9 cellular contexts compared by ENCODE assay signal in genomic region chr17:80720624-80721577, GRCh38.
DNase-seq lines count a peak whose midpoint lies in the region; ATAC-seq lines count a peak whose summit lies in the region.
"Had no signal": no experiment of that assay in that cellular context is flagged by ENCODE, and none has a peak within 500 bp of the region (broad histone marks: within the 10 kb centered on the region; RNA-seq: fewer than 3 reads in every experiment).

No MANE protein-coding gene starts in this region.

- H3K36me3 ChIP-seq in effector memory CD4-positive, alpha-beta T cell (ENCODE audit: control insufficient read depth, insufficient read depth, low read length): no peaks in the 10 kb centered on the region

- peak overlapping the region; percentile 68 for H3K4me3 Mint-ChIP-seq in activated CD4-positive, alpha-beta T cell treated with anti-CD3 and anti-CD28 coated beads, Interleukin-2, amount 10 ng/mL, durations not matched to agents 24 days and 14 days
- H3K4me3 Mint-ChIP-seq: dendritic cell treated with granulocyte-macrophage colony-stimulating factor and Interleukin-4, amounts not matched to agents 40 ng/mL and 50 ng/mL, for 4 days had no signal

- peaks cover 11% of the 10 kb centered on the region for H3K9me3 Mint-ChIP-seq in activated CD4-positive, alpha-beta T cell treated with anti-CD3 and anti-CD28 coated beads, Interleukin-2, amount 10 ng/mL, durations not matched to agents 24 days and 14 days
- H3K9me3 Mint-ChIP-seq: dendritic cell treated with granulocyte-macrophage colony-stimulating factor and Interleukin-4, amounts not matched to agents 40 ng/mL and 50 ng/mL, for 4 days had no signal

- intact Hi-C loops in activated CD4-positive, alpha-beta T cell treated with anti-CD3 and anti-CD28 coated beads, Interleukin-2, amount 10 ng/mL, durations not matched to agents 24 days and 14 days (cut with micrococcal nuclease): no loop called here

- H3K9me3 ChIP-seq in effector memory CD4-positive, alpha-beta T cell (ENCODE audit: control insufficient read depth, low read length): no peaks in the 10 kb centered on the region

- no peak overlapping the region for H3K4me3 ChIP-seq in effector memory CD4-positive, alpha-beta T cell (ENCODE audit: insufficient read depth, low read depth, low read length, poor library complexity, severe bottlenecking)

- H3K27ac Mint-ChIP-seq in activated CD4-positive, alpha-beta T cell treated with anti-CD3 and anti-CD28 coated beads, Interleukin-2, amount 10 ng/mL, durations not matched to agents 24 days and 14 days: peak overlapping the region; percentile 90
- H3K27ac Mint-ChIP-seq: dendritic cell treated with granulocyte-macrophage colony-stimulating factor and Interleukin-4, amounts not matched to agents 40 ng/mL and 50 ng/mL, for 4 days had no signal

- no peaks in the 10 kb centered on the region for H3K27me3 ChIP-seq in effector memory CD4-positive, alpha-beta T cell (replicated peaks; ENCODE audit: control insufficient read depth, insufficient read depth, low read length, poor library complexity, severe bottlenecking)

- DNase-seq in HK-2 (ENCODE audit: unreplicated experiment): peak; percentile 83
- DNase-seq in activated CD4-positive, alpha-beta T cell treated with anti-CD3 and anti-CD28 coated beads, Interleukin-2, amount 10 ng/mL, durations not matched to agents 24 days and 14 days: peak; percentile 89
- DNase-seq in effector memory CD4-positive, alpha-beta T cell: peak; percentile 43 to 74 (median 54)
- peak; percentile 35 to 45 for DNase-seq in stimulated activated CD4-positive, alpha-beta T cell treated with anti-CD3 and anti-CD28 coated beads, Interleukin-1b, Interleukin-23, amount 100 ng/mL, for 4 hours (ENCODE audit: low read depth in 2 of 2)
- DNase-seq in amygdala (lab: John Stamatoyannopoulos, UW): no peak
- DNase-seq in cerebellum (ENCODE audit: low spot score): no peak
- no peak for DNase-seq in NCI-H1930 (lab: John Stamatoyannopoulos, UW)

- H3K4me1 ChIP-seq in effector memory CD4-positive, alpha-beta T cell (ENCODE audit: control insufficient read depth, insufficient read depth, low read length, poor library complexity, severe bottlenecking): peaks cover 3% of the 10 kb centered on the region

- H3K36me3 Mint-ChIP-seq in activated CD4-positive, alpha-beta T cell treated with anti-CD3 and anti-CD28 coated beads, Interleukin-2, amount 10 ng/mL, durations not matched to agents 24 days and 14 days (ENCODE audit: low read depth): peaks cover 24% of the 10 kb centered on the region

- H3K27me3 Mint-ChIP-seq in activated CD4-positive, alpha-beta T cell treated with anti-CD3 and anti-CD28 coated beads, Interleukin-2, amount 10 ng/mL, durations not matched to agents 24 days and 14 days: no peaks in the 10 kb centered on the region
- H3K27me3 Mint-ChIP-seq: dendritic cell treated with granulocyte-macrophage colony-stimulating factor and Interleukin-4, amounts not matched to agents 40 ng/mL and 50 ng/mL, for 4 days had no signal

- peak overlapping the region; percentile 54 for H3K27ac ChIP-seq in effector memory CD4-positive, alpha-beta T cell (ENCODE audit: insufficient read depth, low read length, poor library complexity, severe bottlenecking)

- no peak for ATAC-seq in GM19452 (IDR thresholded peaks at IDR 0.05; ENCODE audit: unreplicated experiment)

- peaks cover 64% of the 10 kb centered on the region for H3K4me1 Mint-ChIP-seq in activated CD4-positive, alpha-beta T cell treated with anti-CD3 and anti-CD28 coated beads, Interleukin-2, amount 10 ng/mL, durations not matched to agents 24 days and 14 days

Comparison
In these comparisons a context has a peak if more than half of its experiments do, and no peak if none do; other contexts are left out.
1. DNase-seq: peak in HK-2 (single experiment), activated CD4-positive, alpha-beta T cell treated with anti-CD3 and anti-CD28 coated beads, Interleukin-2, amount 10 ng/mL, durations not matched to agents 24 days and 14 days (single experiment), effector memory CD4-positive, alpha-beta T cell (3 of 3) and stimulated activated CD4-positive, alpha-beta T cell treated with anti-CD3 and anti-CD28 coated beads, Interleukin-1b, Interleukin-23, amount 100 ng/mL, for 4 hours (2 of 2); none in amygdala (0 of 56), cerebellum (single experiment) and NCI-H1930 (0 of 2).